Comparison of ENCODE assay signal across 16 cellular contexts in genomic region chr17:72463287-72464102, GRCh38.
DNase-seq lines count a peak whose midpoint lies in the region; ATAC-seq, FAIRE-seq and TF ChIP-seq lines count a peak whose summit lies in the region.
"Had no signal": no experiment of that assay in that cellular context is flagged by ENCODE, and none has a peak within 500 bp of the region (broad histone marks: within the 10 kb centered on the region; RNA-seq: fewer than 3 reads in every experiment).

No MANE protein-coding gene starts in this region.

- 67 to 83% (median 80%) methylated on average over 10 of the region's 10 CpGs for WGBS in spleen, 5 donors
- WGBS in H9 (ENCODE audit: extremely low coverage, insufficient read length, low lambda C conversion rate), result no CpG with 5 or more reads among the region's 10 CpGs

- H3K79me2 ChIP-seq in H9 (ENCODE audit: insufficient read depth, low read length), result no peaks in the 10 kb centered on the region
- no peaks in the 10 kb centered on the region for H3K79me2 ChIP-seq in GM23338 (replicated peaks; ENCODE audit: insufficient read depth)

- H3K36me3 Mint-ChIP-seq in H9 (ENCODE audit: insufficient read depth in 1 of 3, low read depth in 3 of 3) (peaks cover 0 to 10% (median 3%) of the 10 kb centered on the region in 3 experiments; a peak in 3 of 7 replicates), endothelial cell (ENCODE audit: low read depth, unreplicated experiment) (no peaks in the 10 kb centered on the region), GM23338 (ENCODE audit: low read depth) (peaks cover 15% of the 10 kb centered on the region; the same call in 1 of the 3 replicates)

- H3K23me2 ChIP-seq in H9 (ENCODE audit: insufficient read length, low read depth, low read length, poor library complexity, severe bottlenecking), result no peaks in the 10 kb centered on the region

- no peak overlapping the region for H3K18ac ChIP-seq in H9 (ENCODE audit: insufficient read length, low read depth, low read length)

- no peak overlapping the region for H3K4me3 Mint-ChIP-seq in H9
- H3K4me3 Mint-ChIP-seq in endothelial cell (ENCODE audit: unreplicated experiment), result no peak overlapping the region
- H3K4me3 Mint-ChIP-seq in GM23338, result no peak overlapping the region
- H3K4me3 Mint-ChIP-seq: activated T-helper 1 cell treated with anti-CD3 and anti-CD28 coated beads, Interleukin-12 subunit alpha, Interleukin-12 subunit beta, Interleukin-2, Interleukin-4 antibody, amounts not matched to agents 30 ng/mL and 10 ng/mL and 1 ng/mL, durations not matched to agents 14 hours and 24 hours and 36 hours; CD4-positive, alpha-beta T cell had no signal

- no peak overlapping the region for H3K4ac ChIP-seq in H9 (ENCODE audit: low read depth, low read length)

- peaks cover 17 to 21% of the 10 kb centered on the region in 2 experiments for H3K4me1 Mint-ChIP-seq in H9
- H3K4me1 Mint-ChIP-seq in endothelial cell (ENCODE audit: unreplicated experiment), result no peaks in the 10 kb centered on the region
- peaks cover 10% of the 10 kb centered on the region for H3K4me1 Mint-ChIP-seq in GM23338

- intact Hi-C loops in dorsolateral prefrontal cortex (cut with DNase I) (loop anchor here in 1 of 2 donors (10.0 kb wide), 1 partner anchor 59 kb away; no protein-coding TSS in a partner anchor), spleen (cut with DNase I; ENCODE audit: low total_unique reads) (no loop called here)

- no peak overlapping the region for H2BK5ac ChIP-seq in H9 (ENCODE audit: insufficient read length, low read length)

- H3K14ac ChIP-seq in H9 (ENCODE audit: insufficient read depth, low read length), result no peak overlapping the region

- H3K23ac ChIP-seq in H9 (ENCODE audit: insufficient read length, low read depth, low read length), result no peak overlapping the region

- no peaks in the 10 kb centered on the region for H3K9me2 ChIP-seq in GM23338 (ENCODE audit: insufficient read depth)

- H3K27ac Mint-ChIP-seq in H9 (no peak overlapping the region), endothelial cell (ENCODE audit: unreplicated experiment) (no peak overlapping the region), GM23338 (no peak overlapping the region)
- H3K27ac Mint-ChIP-seq: activated T-helper 1 cell treated with anti-CD3 and anti-CD28 coated beads, Interleukin-12 subunit alpha, Interleukin-12 subunit beta, Interleukin-2, Interleukin-4 antibody, amounts not matched to agents 30 ng/mL and 10 ng/mL and 1 ng/mL, durations not matched to agents 14 hours and 24 hours and 36 hours; CD4-positive, alpha-beta T cell had no signal

- no peaks in the 10 kb centered on the region for H3K36me3 ChIP-seq in spleen
- H3K36me3 ChIP-seq in GM23338 (ENCODE audit: insufficient read depth), result no peaks in the 10 kb centered on the region

- no peak overlapping the region for H3K56ac ChIP-seq in H9 (ENCODE audit: insufficient read length, low read depth, low read length)

- no peak overlapping the region for H2BK15ac ChIP-seq in H9 (ENCODE audit: low read depth, low read length)

- H3K27ac ChIP-seq in dorsolateral prefrontal cortex, result peak overlapping the region in 39 of 59 donors; percentile 2 to 87 (median 48)
- H3K27ac ChIP-seq in spleen, result no peak overlapping the region
- no peak overlapping the region for H3K27ac ChIP-seq in H9 (ENCODE audit: insufficient read length, low read depth, low read length)
- no peak overlapping the region for H3K27ac ChIP-seq in GM23338 (ENCODE audit: low read depth)

- H3K9me3 Mint-ChIP-seq in H9 (peaks cover 11 to 19% of the 10 kb centered on the region in 2 experiments; a peak in 3 of 5 replicates), endothelial cell (ENCODE audit: unreplicated experiment) (no peaks in the 10 kb centered on the region), GM23338 (peaks cover 20% of the 10 kb centered on the region; the same call in 2 of the 3 replicates)
- H3K9me3 Mint-ChIP-seq: activated T-helper 1 cell treated with anti-CD3 and anti-CD28 coated beads, Interleukin-12 subunit alpha, Interleukin-12 subunit beta, Interleukin-2, Interleukin-4 antibody, amounts not matched to agents 30 ng/mL and 10 ng/mL and 1 ng/mL, durations not matched to agents 14 hours and 24 hours and 36 hours; CD4-positive, alpha-beta T cell had no signal

- H4K20me1 ChIP-seq in H9 (ENCODE audit: control insufficient read depth, insufficient read depth, insufficient read length) (no peaks in the 10 kb centered on the region), GM23338 (replicated peaks; ENCODE audit: insufficient read depth) (no peaks in the 10 kb centered on the region)

- no peak overlapping the region for H2BK20ac ChIP-seq in H9 (ENCODE audit: low read depth, low read length, poor library complexity, severe bottlenecking)

- no peaks in the 10 kb centered on the region for H3F3A ChIP-seq in GM23338 (replicated peaks; ENCODE audit: low read depth)

- H3T11ph ChIP-seq in H9 (ENCODE audit: low read length), result no peak overlapping the region

- H3K4me2 ChIP-seq in H9 (ENCODE audit: insufficient read depth, insufficient read length, low read length) (no peak overlapping the region), GM23338 (no peak overlapping the region)

- no peak overlapping the region for H4K91ac ChIP-seq in H9 (ENCODE audit: insufficient read length, low read depth, low read length)

- H3K9ac ChIP-seq in H9 (ENCODE audit: extremely low read depth, insufficient read length, low read length), result no peak overlapping the region

- H2AK5ac ChIP-seq in H9 (ENCODE audit: insufficient read length, low read length), result no peak overlapping the region

- no peak for TF ChIP-seq POLR2A in spleen (IDR thresholded peaks at IDR 0.05)

- DNase-seq in GM19239 (ENCODE audit: insufficient read length, low spot score) (peak; percentile 13), dorsolateral prefrontal cortex (no peak), spleen (peak; percentile 2), H9 (no peak), NCI-H345 (lab: John Stamatoyannopoulos, UW) (no peak), endothelial cell (ENCODE audit: low spot score) (no peak), GM23338 (ENCODE audit: low spot score) (no peak)
- DNase-seq: activated CD4-positive, alpha-beta T cell treated with anti-CD3 and anti-CD28 coated beads for 1 hour; CD4-positive, alpha-beta T cell; GF-D8; glutamatergic neuron; KBM-7; NCI-H187 had no signal

- H3K4me1 ChIP-seq in spleen, result no peaks in the 10 kb centered on the region
- peaks cover 3% of the 10 kb centered on the region; the same call in 1 of the 2 replicates for H3K4me1 ChIP-seq in H9 (ENCODE audit: insufficient read depth, low read length)
- peaks cover 24% of the 10 kb centered on the region for H3K4me1 ChIP-seq in GM23338 (ENCODE audit: insufficient read depth)

- H3K79me1 ChIP-seq in H9 (ENCODE audit: insufficient read depth, low read depth, low read length, poor library complexity, severe bottlenecking), result no peaks in the 10 kb centered on the region

- H3K9me3 ChIP-seq in spleen (no peaks in the 10 kb centered on the region), H9 (ENCODE audit: control insufficient read depth, low read depth, low read length) (no peaks in the 10 kb centered on the region)

- H4K8ac ChIP-seq in H9 (replicated peaks; ENCODE audit: insufficient read length, low read depth, low read length), result no peak overlapping the region

- no peak overlapping the region for H3K4me3 ChIP-seq in dorsolateral prefrontal cortex
- H3K4me3 ChIP-seq in spleen, result no peak overlapping the region
- no peak overlapping the region for H3K4me3 ChIP-seq in GM23338

- TF ChIP-seq CTCF in dorsolateral prefrontal cortex (IDR thresholded peaks at IDR 0.05 in 54 of 56, conservative IDR thresholded peaks at IDR 0.05 in 2 of 56; ENCODE audit: low read depth in 1 of 56, partially characterized antibody in 56 of 56) (no peak), spleen (IDR thresholded peaks at IDR 0.05 in 8 of 11, conservative IDR thresholded peaks at IDR 0.05 in 3 of 11) (no peak), H9 (conservative IDR thresholded peaks at IDR 0.05) (no peak), endothelial cell (IDR thresholded peaks at IDR 0.05; ENCODE audit: unreplicated experiment) (no peak), GM23338 (conservative IDR thresholded peaks at IDR 0.05; ENCODE audit: low read depth in 2 of 2) (no peak)

- no peak for FAIRE-seq in GM19239 (lab: Jason Lieb, UNC)

- H2AFZ ChIP-seq in H9 (ENCODE audit: low read length), result no peak overlapping the region
- H2AFZ ChIP-seq in GM23338, result no peak overlapping the region

- H3K27me3 Mint-ChIP-seq in H9 (ENCODE audit: low read depth), result no peaks in the 10 kb centered on the region; the same call in 1 of the 2 replicates
- peaks cover 5% of the 10 kb centered on the region for H3K27me3 Mint-ChIP-seq in endothelial cell (ENCODE audit: unreplicated experiment)
- H3K27me3 Mint-ChIP-seq in GM23338 (ENCODE audit: insufficient read depth, low read depth, poor library complexity), result peaks cover 6% of the 10 kb centered on the region
- H3K27me3 Mint-ChIP-seq: CD4-positive, alpha-beta T cell had no signal

- H2BK12ac ChIP-seq in H9 (ENCODE audit: insufficient read length, low read depth, low read length), result no peak overlapping the region

- H4K5ac ChIP-seq in H9 (ENCODE audit: insufficient read length, low read depth, low read length), result no peak overlapping the region

- ATAC-seq in HG03354 (IDR thresholded peaks at IDR 0.05; ENCODE audit: poor library complexity, severe bottlenecking, unreplicated experiment), result peak; percentile 41
- no peak for ATAC-seq in GM23338
- ATAC-seq: left lobe of liver had no signal

- H2BK120ac ChIP-seq in H9 (ENCODE audit: low read depth, low read length, poor library complexity, severe bottlenecking), result no peak overlapping the region

- H3K27me3 ChIP-seq in dorsolateral prefrontal cortex, result peaks cover 0 to 24% (median 0%) of the 10 kb centered on the region in 45 donors
- peaks cover 0 to 18% (median 0%) of the 10 kb centered on the region in 7 donors for H3K27me3 ChIP-seq in spleen (replicated peaks in 1 of 7)
- H3K27me3 ChIP-seq in H9 (ENCODE audit: insufficient read depth, low read length), result no peaks in the 10 kb centered on the region
- no peaks in the 10 kb centered on the region for H3K27me3 ChIP-seq in GM23338 (ENCODE audit: insufficient read depth)

TF ChIP-seq in GM23338, 12 proteins besides CTCF, POLR2A, EP300 and RAD21 (continues in another document):
- no peak for TF ChIP-seq EZH2phosphoT487 (IDR thresholded peaks at IDR 0.05; ENCODE audit: unreplicated experiment)
- TF ChIP-seq NANOG (IDR thresholded peaks at IDR 0.05; ENCODE audit: borderline replicate concordance), result no peak

Comparison
In these comparisons a context has a peak if more than half of its experiments do, and no peak if none do; other contexts are left out.
1. DNase-seq: peak in GM19239 (single experiment) and spleen (single experiment); none in dorsolateral prefrontal cortex (0 of 10), H9 (single experiment), NCI-H345 (single experiment), endothelial cell (single experiment) and GM23338 (single experiment).
2. H3K27ac ChIP-seq: peak in dorsolateral prefrontal cortex (39 of 59); none in spleen (0 of 8), H9 (single experiment) and GM23338 (single experiment).